Comparison of ENCODE assay signal across 8 cellular contexts in genomic region chr9:114271556-114272510, GRCh38. TPM values are rescaled to one million over a fixed set of nuclear protein-coding genes. Genes with fewer than 3 reads are reported as not detected.
DNase-seq lines count a peak whose midpoint lies in the region; ATAC-seq, FAIRE-seq and TF ChIP-seq lines count a peak whose summit lies in the region.

No MANE protein-coding gene starts in this region.

- BruUV-seq in endothelial cell of umbilical vein (replicated peaks; lab: Mats Ljungman, UMichigan) = no TSS peak

- H3K27ac ChIP-seq in endothelial cell of umbilical vein (ENCODE audit: insufficient read depth, low read depth, low read length) = no peak overlapping the region

- peak; percentile 44 for FAIRE-seq in endothelial cell of umbilical vein (lab: Jason Lieb, UNC)

- H3K36me3 ChIP-seq in endothelial cell of umbilical vein (ENCODE audit: control insufficient read depth in 2 of 2, extremely low read depth in 1 of 2, insufficient read depth in 2 of 2, low read length in 2 of 2) = no peaks in the 10 kb centered on the region

- H3K9me1 ChIP-seq in endothelial cell of umbilical vein (replicated peaks; ENCODE audit: control insufficient read depth, extremely low read depth, insufficient read depth, low read length) = no peaks in the 10 kb centered on the region

- CTCF ChIA-PET in endothelial cell of umbilical vein (lab: Charles Lee) = interaction anchor here (0.7 to 8.9 kb wide), 9 partner anchors 10 to 190 kb away, joined by 3 to 83 read pairs (median 6); partner anchors contain the start of gene COL27A1

- no peak overlapping the region for H3K27ac Mint-ChIP-seq in nephron

- H3K4me3 Mint-ChIP-seq in nephron = no peak overlapping the region

- H3K4me3 ChIP-seq in LNCaP clone FGC (ENCODE audit: low read depth, low read length) (no peak overlapping the region), endothelial cell of umbilical vein (replicated peaks in 1 of 3; ENCODE audit: insufficient read depth in 1 of 3, low read depth in 1 of 3, low read length in 3 of 3) (no peak overlapping the region)

- no peak overlapping the region for H2AFZ ChIP-seq in endothelial cell of umbilical vein (ENCODE audit: low read depth, low read length)

- TF ChIP-seq POLR2A in endothelial cell of umbilical vein (IDR thresholded peaks at IDR 0.05; ENCODE audit: low read depth, low read length) = no peak

- no peak overlapping the region for H3K4me2 ChIP-seq in endothelial cell of umbilical vein (ENCODE audit: insufficient read depth, low read length)

- H3K79me2 ChIP-seq in endothelial cell of umbilical vein (ENCODE audit: control insufficient read depth, insufficient read depth, low read length) = no peaks in the 10 kb centered on the region

- H3K4me1 ChIP-seq in endothelial cell of umbilical vein (ENCODE audit: control insufficient read depth, extremely low read depth, insufficient read depth, low read length) = no peaks in the 10 kb centered on the region

- H3K9me3 ChIP-seq in endothelial cell of umbilical vein (replicated peaks; ENCODE audit: control insufficient read depth, insufficient read depth, low read length) = no peaks in the 10 kb centered on the region

- dilution Hi-C loops in endothelial cell of umbilical vein (cut with MboI; ENCODE audit: extremely low pct_ligation_motif_present, low sequenced_read_pairs) = no loop called here

- POLR2A ChIA-PET in endothelial cell of umbilical vein (lab: Charles Lee) = no interaction called here

- peaks cover 31% of the 10 kb centered on the region for H3K36me3 Mint-ChIP-seq in nephron (ENCODE audit: low read depth)

- TF ChIP-seq CTCF in LNCaP clone FGC (IDR thresholded peaks at IDR 0.05; ENCODE audit: control insufficient read depth, extremely low read depth, insufficient read depth) (peak; percentile 50), endothelial cell of umbilical vein (IDR thresholded peaks at IDR 0.05; ENCODE audit: extremely low read depth in 1 of 2, insufficient read depth in 1 of 2, low read depth in 1 of 2, low read length in 2 of 2) (peak; percentile 23 to 75), nephron (IDR thresholded peaks at IDR 0.05; ENCODE audit: unreplicated experiment in 3 of 3) (peak; percentile 18 to 40 (median 29))

- peaks cover 4% of the 10 kb centered on the region for H3K27me3 Mint-ChIP-seq in nephron (ENCODE audit: low read depth)

- no peaks in the 10 kb centered on the region for H3K9me3 Mint-ChIP-seq in nephron

- no peaks in the 10 kb centered on the region for H3K27me3 ChIP-seq in endothelial cell of umbilical vein (ENCODE audit: control insufficient read depth in 2 of 2, insufficient read depth in 2 of 2, low read length in 2 of 2)

- peaks cover 4% of the 10 kb centered on the region for H3K4me1 Mint-ChIP-seq in nephron

- DNase-seq in COLO829 (ENCODE audit: low spot score) (peak; percentile 38), LNCaP clone FGC (ENCODE audit: low read depth) (no peak), endothelial cell of umbilical vein (ENCODE audit: low read depth, low spot score) (peak; percentile 58), H4 (ENCODE audit: low spot score) (no peak), NOMO-1 (lab: John Stamatoyannopoulos, UW; ENCODE audit: unreplicated experiment in 2 of 2) (no peak), cortex of kidney (lab: John Stamatoyannopoulos, UW) (no peak)

- no peak for ATAC-seq in GM19452 (IDR thresholded peaks at IDR 0.05; ENCODE audit: unreplicated experiment)

- H3K9ac ChIP-seq in endothelial cell of umbilical vein (replicated peaks; ENCODE audit: extremely low read depth, insufficient read depth, low read length) = no peak overlapping the region

- no peaks in the 10 kb centered on the region for H4K20me1 ChIP-seq in endothelial cell of umbilical vein (replicated peaks; ENCODE audit: control insufficient read depth, extremely low read depth, insufficient read depth, low read length)

- intact Hi-C loops in endothelial cell of umbilical vein (cut with micrococcal nuclease) = loop anchor here (1.0 kb wide), 2 partner anchors 117 to 190 kb away; partner anchors contain the start of gene COL27A1

TF ChIP-seq in endothelial cell of umbilical vein, 7 proteins besides CTCF, POLR2A, EP300 and RAD21:
- TF ChIP-seq MYC (IDR thresholded peaks at IDR 0.05; ENCODE audit: low read depth, low read length) (no peak), POLR2AphosphoS5 (IDR thresholded peaks at IDR 0.05; ENCODE audit: insufficient read depth, low read depth, low read length) (no peak)

RNA-seq across cellular contexts. Expression of gene ORM1, which starts 51.1 kb away (rescaled TPM):
- not detected in 2 replicates for total RNA-seq in endothelial cell of umbilical vein
- not detected in 2 replicates for polyA plus RNA-seq in endothelial cell of umbilical vein
- not detected in 2 replicates for polyA plus RNA-seq in endothelial cell of umbilical vein (2011; cell fraction: cytosol; rRNA removed)
- not detected in 2 replicates for polyA plus RNA-seq in endothelial cell of umbilical vein (2011; cell fraction: nucleus; rRNA removed)
- polyA plus RNA-seq in endothelial cell of umbilical vein (2012) = not detected in 2 replicates
- not detected in 2 replicates for polyA minus RNA-seq in endothelial cell of umbilical vein
- polyA minus RNA-seq in endothelial cell of umbilical vein (2011; cell fraction: cytosol; rRNA and poly(A)+ RNA removed) = not detected
- not detected in 2 replicates for polyA minus RNA-seq in endothelial cell of umbilical vein (2011; cell fraction: nucleus; rRNA and poly(A)+ RNA removed)
- 0.33 TPM in 1 of 2 replicates, not detected in the other for total RNA-seq in H4 (2014; rRNA removed; shearing (Covaris generic))

RNA-seq across cellular contexts. Expression of gene ORM2, which starts 57.8 kb away (rescaled TPM):
- not detected in 2 replicates for total RNA-seq in endothelial cell of umbilical vein
- polyA plus RNA-seq in endothelial cell of umbilical vein = not detected in 2 replicates
- not detected in 2 replicates for polyA plus RNA-seq in endothelial cell of umbilical vein (2011; cell fraction: cytosol; rRNA removed)
- polyA plus RNA-seq in endothelial cell of umbilical vein (2011; cell fraction: nucleus; rRNA removed) = not detected in 2 replicates
- polyA plus RNA-seq in endothelial cell of umbilical vein (2012) = not detected in 2 replicates
- 0.28 TPM in 1 of 2 replicates, not detected in the other for polyA minus RNA-seq in endothelial cell of umbilical vein
- polyA minus RNA-seq in endothelial cell of umbilical vein (2011; cell fraction: cytosol; rRNA and poly(A)+ RNA removed) = not detected
- not detected in 2 replicates for polyA minus RNA-seq in endothelial cell of umbilical vein (2011; cell fraction: nucleus; rRNA and poly(A)+ RNA removed)
- total RNA-seq in H4 (2014; rRNA removed; shearing (Covaris generic)) = 0.19 TPM in 1 of 2 replicates, not detected in the other

Comparison
In these comparisons a context has a peak if more than half of its experiments do, and no peak if none do; other contexts are left out.
1. DNase-seq: peak in COLO829 (single experiment) and endothelial cell of umbilical vein (single experiment); none in LNCaP clone FGC (single experiment), H4 (single experiment), NOMO-1 (0 of 2) and cortex of kidney (single experiment).
2. Peak in every context shown above with its lines, with median percentiles within 50 percentile points of each other: CTCF ChIP-seq.